ENCODE assay signal across 24 cellular contexts in the genomic region with DNA sequence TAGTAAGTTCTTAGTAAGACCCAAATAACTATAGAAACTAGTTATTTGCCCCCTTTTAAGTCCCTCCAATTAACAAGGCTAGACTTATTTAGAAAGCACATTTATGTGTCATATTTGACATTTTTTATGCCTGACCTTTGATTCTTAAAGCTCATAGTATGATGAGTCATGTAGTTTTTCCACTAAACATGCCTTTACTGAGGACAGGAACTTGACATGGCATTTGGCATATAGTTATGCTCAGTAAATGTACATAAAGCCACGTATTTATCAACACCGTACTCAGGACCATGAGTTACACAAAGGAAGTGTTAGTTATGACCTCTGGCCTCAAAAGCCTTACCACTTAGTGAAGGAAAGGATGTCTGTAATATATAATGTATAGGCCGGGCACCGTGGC.
DNase-seq lines count a peak whose midpoint lies in the region; ATAC-seq, FAIRE-seq and TF ChIP-seq lines count a peak whose summit lies in the region.
"Had no signal": no experiment of that assay in that cellular context is flagged by ENCODE, and none has a peak within 500 bp of the region (broad histone marks: within the 10 kb centered on the region; RNA-seq: fewer than 3 reads in every experiment).

No MANE protein-coding gene starts in this region.

- FAIRE-seq in kidney (lab: Jason Lieb, UNC) = no peak

- no peak for TF ChIP-seq CTCF in foreskin keratinocyte (conservative IDR thresholded peaks at IDR 0.05)
- no peak for TF ChIP-seq CTCF in endothelial cell (IDR thresholded peaks at IDR 0.05; ENCODE audit: unreplicated experiment)
- no peak for TF ChIP-seq CTCF in kidney (IDR thresholded peaks at IDR 0.05; ENCODE audit: borderline replicate concordance, extremely low read depth, insufficient read depth)

- peak; percentile 46 for ATAC-seq in foreskin keratinocyte
- ATAC-seq: activated CD4-positive, CD25-positive, alpha-beta regulatory T cell treated with anti-CD3 and anti-CD28 coated beads, Interleukin-2, amount 50 U/mL, for 24 hours; activated T-helper 17 cell treated with anti-CD3 and anti-CD28 coated beads, Interleukin-2, amount 50 U/mL, for 72 hours; CD8-positive, alpha-beta T cell; effector memory CD8-positive, alpha-beta T cell; mucosa of descending colon had no signal

- H3K27ac ChIP-seq in foreskin keratinocyte (no peak overlapping the region), kidney (ENCODE audit: low read depth in 2 of 2, low read length in 2 of 2) (no peak overlapping the region)
- H3K27ac ChIP-seq in CD8-positive, alpha-beta memory T cell (ENCODE audit: low read depth, low read length) = no peak overlapping the region
- H3K27ac ChIP-seq: adrenal gland, heart left ventricle, left ventricle myocardium inferior, upper lobe of left lung had no signal

- H3K27me3 ChIP-seq in foreskin keratinocyte = peaks cover 2% of the 10 kb centered on the region
- no peaks in the 10 kb centered on the region for H3K27me3 ChIP-seq in CD8-positive, alpha-beta memory T cell (ENCODE audit: insufficient read depth, low read length, poor library complexity, severe bottlenecking)
- H3K27me3 ChIP-seq: adrenal gland, heart left ventricle, upper lobe of left lung had no signal

- H3K4me3 ChIP-seq in kidney (ENCODE audit: low read length in 2 of 2) = no peak overlapping the region
- H3K4me3 ChIP-seq in CD8-positive, alpha-beta memory T cell (ENCODE audit: low read length) = no peak overlapping the region
- H3K4me3 ChIP-seq: adrenal gland, heart left ventricle, left ventricle myocardium inferior, mucosa of descending colon, upper lobe of left lung had no signal

- CTCF ChIA-PET in CD8-positive, alpha-beta memory T cell (lab: Charles Lee) = no interaction called here

- no peaks in the 10 kb centered on the region for H3K36me3 ChIP-seq in kidney (ENCODE audit: control insufficient read depth in 1 of 2, insufficient read depth in 2 of 2, low read length in 2 of 2)
- no peaks in the 10 kb centered on the region for H3K36me3 ChIP-seq in CD8-positive, alpha-beta memory T cell (ENCODE audit: insufficient read depth, low read length)
- H3K36me3 ChIP-seq: adrenal gland, heart left ventricle, left ventricle myocardium inferior, upper lobe of left lung had no signal

- H3K9ac ChIP-seq in kidney (ENCODE audit: low read length in 2 of 2) = no peak overlapping the region

- H3K36me3 Mint-ChIP-seq in endothelial cell (ENCODE audit: low read depth, unreplicated experiment) = no peaks in the 10 kb centered on the region
- H3K36me3 Mint-ChIP-seq in CD8-positive, alpha-beta memory T cell = no peaks in the 10 kb centered on the region
- H3K36me3 Mint-ChIP-seq: CD8-positive, alpha-beta T cell had no signal

- intact Hi-C loops in kidney (cut with DNase I) = no loop called here

- H3K4me1 ChIP-seq in foreskin keratinocyte (no peaks in the 10 kb centered on the region), kidney (ENCODE audit: control insufficient read depth in 1 of 2, insufficient read depth in 1 of 2, low read depth in 1 of 2, low read length in 2 of 2) (no peaks in the 10 kb centered on the region)
- H3K4me1 ChIP-seq in CD8-positive, alpha-beta memory T cell (ENCODE audit: insufficient read depth, low read length) = no peaks in the 10 kb centered on the region
- H3K4me1 ChIP-seq: adrenal gland, heart left ventricle, left ventricle myocardium inferior, upper lobe of left lung had no signal

- no peaks in the 10 kb centered on the region for H3K4me1 Mint-ChIP-seq in endothelial cell (ENCODE audit: unreplicated experiment)
- no peaks in the 10 kb centered on the region for H3K4me1 Mint-ChIP-seq in CD8-positive, alpha-beta memory T cell
- H3K4me1 Mint-ChIP-seq: activated T-helper 17 cell treated with anti-CD3 and anti-CD28 coated beads, Interleukin-2, amount 50 U/mL, for 72 hours had no signal

- no peak overlapping the region for H3K27ac Mint-ChIP-seq in endothelial cell (ENCODE audit: unreplicated experiment)
- H3K27ac Mint-ChIP-seq in CD8-positive, alpha-beta memory T cell = no peak overlapping the region
- H3K27ac Mint-ChIP-seq: activated T-helper 17 cell treated with anti-CD3 and anti-CD28 coated beads, Interleukin-2, amount 50 U/mL, for 72 hours; CD8-positive, alpha-beta T cell; effector memory CD8-positive, alpha-beta T cell had no signal

- no peaks in the 10 kb centered on the region for H3K9me3 ChIP-seq in kidney (ENCODE audit: control insufficient read depth in 1 of 2, low read length in 2 of 2)
- H3K9me3 ChIP-seq in CD8-positive, alpha-beta memory T cell (ENCODE audit: low read length) = no peaks in the 10 kb centered on the region
- H3K9me3 ChIP-seq: adrenal gland, heart left ventricle, left ventricle myocardium inferior, mucosa of descending colon, upper lobe of left lung had no signal

- no peak overlapping the region for H3K4me3 Mint-ChIP-seq in endothelial cell (ENCODE audit: unreplicated experiment)
- H3K4me3 Mint-ChIP-seq in CD8-positive, alpha-beta memory T cell = no peak overlapping the region
- H3K4me3 Mint-ChIP-seq: activated T-helper 17 cell treated with anti-CD3 and anti-CD28 coated beads, Interleukin-2, amount 50 U/mL, for 72 hours; CD8-positive, alpha-beta T cell; effector memory CD8-positive, alpha-beta T cell; neural crest cell had no signal

- H3K27me3 Mint-ChIP-seq in endothelial cell (ENCODE audit: unreplicated experiment) = no peaks in the 10 kb centered on the region
- peaks cover 5 to 6% of the 10 kb centered on the region in 2 donors for H3K27me3 Mint-ChIP-seq in CD8-positive, alpha-beta memory T cell

- peak; percentile 43 for DNase-seq in ELR (ENCODE audit: low read depth)
- peak; percentile 32 for DNase-seq in HPDE6-E6E7 (ENCODE audit: extremely low spot score)
- DNase-seq in amniotic epithelial cell (ENCODE audit: low read depth) = peak; percentile 16
- DNase-seq in foreskin keratinocyte = peak in 1 of 2 donors; percentile 58
- DNase-seq in central memory CD4-positive, alpha-beta T cell = no peak
- DNase-seq in endothelial cell (ENCODE audit: low spot score) = no peak
- DNase-seq in kidney = no peak
- DNase-seq in CD8-positive, alpha-beta memory T cell = no peak
- DNase-seq: adrenal gland; CD8-positive, alpha-beta T cell; cerebellar nuclear complex; DMS79 treated with DMSO at 0.1 percent for 48 hours; effector memory CD8-positive, alpha-beta T cell; H7; heart left ventricle; left ventricle myocardium inferior; mucosa of descending colon; NCI-H1436 treated with DMSO at 0.1 percent for 48 hours; NCI-H524 treated with DMSO at 0.1 percent for 48 hours; stimulated activated CD4-positive, alpha-beta T cell treated with anti-CD3 and anti-CD28 coated beads, Interleukin-2, amount 100 ng/mL, for 24 hours; upper lobe of left lung had no signal

- no peaks in the 10 kb centered on the region for H3K9me3 Mint-ChIP-seq in endothelial cell (ENCODE audit: unreplicated experiment)
- H3K9me3 Mint-ChIP-seq in CD8-positive, alpha-beta memory T cell = no peaks in the 10 kb centered on the region
- H3K9me3 Mint-ChIP-seq: activated T-helper 17 cell treated with anti-CD3 and anti-CD28 coated beads, Interleukin-2, amount 50 U/mL, for 72 hours; CD8-positive, alpha-beta T cell; effector memory CD8-positive, alpha-beta T cell; neural crest cell had no signal

- POLR2A ChIA-PET in CD8-positive, alpha-beta memory T cell (lab: Charles Lee) = no interaction called here

Comparison
In these comparisons a context has a peak if more than half of its experiments do, and no peak if none do; other contexts are left out.
1. DNase-seq: peak in ELR (single experiment), HPDE6-E6E7 (single experiment) and amniotic epithelial cell (single experiment); none in central memory CD4-positive, alpha-beta T cell (single experiment), endothelial cell (single experiment), kidney (single experiment) and CD8-positive, alpha-beta memory T cell (0 of 5).